Comparison of ENCODE assay signal across 22 cellular contexts in the genomic region with DNA sequence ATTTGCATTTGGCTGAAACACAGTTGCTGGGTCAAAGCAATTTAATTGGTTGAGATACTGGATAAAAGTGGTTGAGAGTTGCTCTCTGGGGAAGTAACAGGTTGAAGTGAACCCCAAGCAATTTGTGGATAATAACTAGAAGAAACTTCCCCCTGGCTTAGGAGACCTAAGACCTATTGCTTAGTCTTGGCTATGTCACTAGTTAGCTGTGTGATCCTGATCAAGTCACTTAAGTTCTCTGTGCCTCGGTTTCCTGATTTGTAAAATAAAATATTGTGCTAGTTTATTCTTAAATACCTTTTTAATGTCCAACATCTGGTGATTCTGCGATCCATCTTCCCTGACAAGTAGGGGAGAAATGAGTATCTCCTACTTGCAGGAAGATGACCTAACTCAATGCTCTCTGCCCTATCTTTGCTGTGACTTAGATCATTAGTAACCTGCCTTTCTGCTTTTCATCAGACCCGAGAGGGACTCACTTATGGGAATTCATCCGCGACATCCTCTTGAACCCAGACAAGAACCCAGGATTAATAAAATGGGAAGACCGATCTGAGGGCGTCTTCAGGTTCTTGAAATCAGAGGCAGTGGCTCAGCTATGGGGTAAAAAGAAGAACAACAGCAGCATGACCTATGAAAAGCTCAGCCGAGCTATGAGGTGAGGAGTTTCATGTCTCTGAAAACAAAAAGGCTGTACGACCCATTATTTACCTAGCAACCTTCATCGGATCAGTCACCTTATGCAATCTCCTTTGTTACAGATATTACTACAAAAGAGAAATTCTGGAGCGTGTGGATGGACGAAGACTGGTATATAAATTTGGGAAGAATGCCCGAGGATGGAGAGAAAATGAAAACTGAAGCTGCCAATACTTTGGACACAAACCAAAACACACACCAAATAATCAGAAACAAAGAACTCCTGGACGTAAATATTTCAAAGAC. TPM values are rescaled to one million over a fixed set of nuclear protein-coding genes. Genes with fewer than 3 reads are reported as not detected.
"Had no signal": no experiment of that assay in that cellular context is flagged by ENCODE, and none has a peak within 500 bp of the region (broad histone marks: within the 10 kb centered on the region; RNA-seq: fewer than 3 reads in every experiment).

No MANE protein-coding gene starts in this region.

- H3K36me3 ChIP-seq: WERI-Rb-1 had no signal

- ATAC-seq: activated CD4-positive, alpha-beta T cell treated with anti-CD3 and anti-CD28 coated beads for 36 hours; activated naive CD4-positive, alpha-beta T cell treated with anti-CD3 and anti-CD28 coated beads, Interleukin-2, amount 50 U/mL, for 72 hours; activated naive CD8-positive, alpha-beta T cell treated with anti-CD3 and anti-CD28 coated beads, Interleukin-2, amount 50 U/mL, for 24 hours had no signal

- H3K27ac ChIP-seq: WERI-Rb-1 had no signal

- DNase-seq: activated CD4-positive, alpha-beta memory T cell treated with anti-CD3 and anti-CD28 coated beads, Interleukin-2, amount 10 ng/mL, durations not matched to agents 7 days and 5 days; activated CD4-positive, alpha-beta T cell treated with anti-CD3 and anti-CD28 coated beads for 36 hours; activated CD4-positive, alpha-beta T cell treated with anti-CD3 and anti-CD28 coated beads, Interleukin-2, amount 50 U/mL, for 1 hour; activated CD8-positive, alpha-beta memory T cell treated with anti-CD3 and anti-CD28 coated beads, Interleukin-2, amount 50 U/mL, for 4 hours; activated naive CD8-positive, alpha-beta T cell treated with anti-CD3 and anti-CD28 coated beads, Interleukin-2, amount 50 U/mL, for 24 hours; amniotic stem cell; Kasumi-1; NCI-H1105 treated with DMSO at 0.1 percent for 48 hours; NCI-H1436 treated with DMSO at 0.1 percent for 48 hours; NCI-H187; NCI-H2171; NCI-H2227 treated with DMSO at 0.1 percent for 48 hours; NCI-H446 treated with DMSO at 0.1 percent for 48 hours; NCI-H524 treated with DMSO at 0.1 percent for 48 hours; NCI-H82; SIG-M5; T-helper 1 cell; WERI-Rb-1 had no signal

RNA-seq across cellular contexts. Expression of gene EHF, which starts 37.5 kb away (rescaled TPM):
- total RNA-seq: activated CD4-positive, alpha-beta memory T cell treated with anti-CD3 and anti-CD28 coated beads, Interleukin-2, amount 10 ng/mL, durations not matched to agents 7 days and 5 days; activated naive CD4-positive, alpha-beta T cell treated with anti-CD3 and anti-CD28 coated beads, Interleukin-2, amount 50 U/mL, for 72 hours; OCI-LY7; RPMI7951; T-helper 2 cell treated with Interferon-gamma antibody and Interleukin-4, amounts not matched to agents 100 ng/mL and 5 ng/mL, for 36 hours had no signal
